ENCODE assay signal across 9 cellular contexts in genomic region chr6:33296797-33297405, GRCh38. TPM values are rescaled to one million over a fixed set of nuclear protein-coding genes. Genes with fewer than 3 reads are reported as not detected.
DNase-seq lines count a peak whose midpoint lies in the region; ATAC-seq, FAIRE-seq and TF ChIP-seq lines count a peak whose summit lies in the region.
"Had no signal": no experiment of that assay in that cellular context is flagged by ENCODE, and none has a peak within 500 bp of the region (broad histone marks: within the 10 kb centered on the region; RNA-seq: fewer than 3 reads in every experiment).

No MANE protein-coding gene starts in this region.

- 65% methylated on average over 9 of the region's 12 CpGs for WGBS in HepG2 (ENCODE audit: low lambda C conversion rate)

- TF ChIP-seq RAD21 in HepG2 (CRISPR knock-in tag; IDR thresholded peaks at IDR 0.05): no peak

- TF ChIP-seq CTCF in astrocyte of the cerebellum (IDR thresholded peaks at IDR 0.05; ENCODE audit: low read depth, low read length, missing control alignments): no peak
- TF ChIP-seq CTCF in HepG2 (CRISPR knock-in tag; IDR thresholded peaks at IDR 0.05): no peak

- H3K4me1 ChIP-seq in HepG2 (ENCODE audit: insufficient read depth, low read length): peaks cover 27% of the 10 kb centered on the region

- in situ Hi-C loops in astrocyte of the cerebellum (cut with HindIII; ENCODE audit: low sequenced_read_pairs) (no loop called here), HepG2 (cut with HindIII; ENCODE audit: extremely low pct_ligation_motif_present, low pct_unique_long_range_greater_than_20kb) (loop anchor here (5.0 to 25.0 kb wide), 2 partner anchors 95 to 115 kb away; partner anchors contain the start of genes CUTA, HSD17B8, PHF1 and RXRB)

- no peak overlapping the region for H2AFZ ChIP-seq in HepG2 (ENCODE audit: low read length)

- H3K4me2 ChIP-seq in HepG2 (ENCODE audit: low read depth, low read length): peak overlapping the region; percentile 92

- no peak for ATAC-seq in HepG2
- no peak for ATAC-seq in GM18519 (IDR thresholded peaks at IDR 0.05; ENCODE audit: low FRiP score, unreplicated experiment)

- no peak for DNase-seq in T-helper 2 cell treated with Interferon-gamma antibody and Interleukin-4, amounts not matched to agents 5 μg/mL and 100 μg/mL, for 36 hours (ENCODE audit: low spot score)
- DNase-seq in T-helper 2 cell (no peak), astrocyte of the cerebellum (ENCODE audit: low read depth) (no peak), HepG2 (ENCODE audit: low spot score) (no peak), NCI-H82 (lab: John Stamatoyannopoulos, UW) (no peak), mesenteric fat pad (ENCODE audit: low spot score) (no peak)
- DNase-seq: ACHN had no signal

- intact Hi-C loops in HepG2 (cut with micrococcal nuclease; ENCODE audit: unreplicated experiment): no loop called here

- peak overlapping the region; percentile 58 for H3K9ac ChIP-seq in HepG2 (ENCODE audit: insufficient read depth, low read depth, low read length)

- H3K27me3 ChIP-seq in HepG2 (ENCODE audit: control insufficient read depth in 1 of 2, insufficient read depth in 2 of 2, low read length in 2 of 2): no peaks in the 10 kb centered on the region; a peak in 1 of 5 replicates

- POLR2A ChIA-PET in HepG2 (lab: Yijun Ruan, JAX): interaction anchor here (1.3 to 3.3 kb wide), 11 partner anchors 8 to 325 kb away, joined by 3 to 40 read pairs (median 8); partner anchors contain the start of genes B3GALT4, HSD17B8, PFDN6 and RPS18

- H3K27ac ChIP-seq in HepG2 (ENCODE audit: extremely low read length, insufficient read depth, low read length): peak overlapping the region; percentile 93
- peak overlapping the region; percentile 20 for H3K27ac ChIP-seq in temporal lobe (ENCODE audit: low read depth, low read length)

- peak overlapping the region; percentile 11 for H3K27ac Mint-ChIP-seq in T-helper 2 cell treated with Interferon-gamma antibody and Interleukin-4, amounts not matched to agents 5 μg/mL and 100 μg/mL, for 36 hours

- no peaks in the 10 kb centered on the region for H3K9me3 Mint-ChIP-seq in T-helper 2 cell treated with Interferon-gamma antibody and Interleukin-4, amounts not matched to agents 5 μg/mL and 100 μg/mL, for 36 hours

- peaks cover 17% of the 10 kb centered on the region for H3K4me1 Mint-ChIP-seq in T-helper 2 cell treated with Interferon-gamma antibody and Interleukin-4, amounts not matched to agents 5 μg/mL and 100 μg/mL, for 36 hours (ENCODE audit: low read depth)

- peak overlapping the region; percentile 73 for H3K4me3 ChIP-seq in astrocyte of the cerebellum (ENCODE audit: low read depth, low read length)
- peak overlapping the region; percentile 75 to 88 (median 79) for H3K4me3 ChIP-seq in HepG2 (replicated peaks in 1 of 3; ENCODE audit: insufficient read depth in 1 of 3, low read depth in 2 of 3, low read length in 3 of 3)

- CTCF ChIA-PET in HepG2 (lab: Yijun Ruan, JAX; ENCODE audit: low intra/inter-chr PET ratio, low total read pairs): interaction anchor here (1.2 kb wide), 1 partner anchor 94 kb away, joined by 3 read pairs; the partner anchor contains the start of gene KIFC1

- peaks cover 3% of the 10 kb centered on the region for H3K27me3 Mint-ChIP-seq in T-helper 2 cell treated with Interferon-gamma antibody and Interleukin-4, amounts not matched to agents 5 μg/mL and 100 μg/mL, for 36 hours (ENCODE audit: low read depth)

- TF ChIP-seq POLR2A in HepG2 (IDR thresholded peaks at IDR 0.05; ENCODE audit: insufficient read depth in 1 of 2, low read depth in 2 of 2, low read length in 2 of 2): no peak

- H3K36me3 ChIP-seq in HepG2 (replicated peaks in 1 of 2; ENCODE audit: control insufficient read depth in 1 of 2, insufficient read depth in 2 of 2, low read length in 2 of 2): peaks cover 8 to 18% of the 10 kb centered on the region in 2 experiments; a peak in 4 of 5 replicates

- H4K20me1 ChIP-seq in HepG2 (ENCODE audit: insufficient read depth, low read length): no peaks in the 10 kb centered on the region

- H3K36me3 Mint-ChIP-seq in T-helper 2 cell treated with Interferon-gamma antibody and Interleukin-4, amounts not matched to agents 5 μg/mL and 100 μg/mL, for 36 hours (ENCODE audit: low read depth): peaks cover 38% of the 10 kb centered on the region

- TF ChIP-seq EP300 in HepG2 (IDR thresholded peaks at IDR 0.05; ENCODE audit: low read depth in 2 of 2, low read length in 2 of 2) (no peak), HepG2 (CRISPR knock-in tag; IDR thresholded peaks at IDR 0.05; ENCODE audit: borderline replicate concordance) (no peak)

- peaks cover 11% of the 10 kb centered on the region for H3K79me2 ChIP-seq in HepG2 (ENCODE audit: insufficient read depth, low read length)

- peak overlapping the region; percentile 97 for H3K4me3 Mint-ChIP-seq in T-helper 2 cell treated with Interferon-gamma antibody and Interleukin-4, amounts not matched to agents 5 μg/mL and 100 μg/mL, for 36 hours

- no TSS peak for BruUV-seq in HepG2 (replicated peaks; lab: Mats Ljungman, UMichigan)

- no peak for FAIRE-seq in HepG2 (lab: Jason Lieb, UNC)

- H3K9me3 ChIP-seq in HepG2 (ENCODE audit: low read length): no peaks in the 10 kb centered on the region

RNA-seq across cellular contexts. Expression of gene RGL2, which starts 1.8 kb away (rescaled TPM):
- total RNA-seq in HepG2 (2016; rRNA removed; fragmentation: Illumina TruSeq; extraction: Trizol): 16.5 and 22.9 TPM in 2 replicates
- total RNA-seq in HepG2 (2016; cell fraction: cytosol; rRNA removed; fragmentation: Illumina TruSeq; extraction: Trizol; ENCODE audit: low read depth): 5.6 and 5.8 TPM in 2 replicates
- 14.4 and 22.0 TPM in 2 replicates for total RNA-seq in HepG2 (2016; cell fraction: insoluble cytoplasmic fraction; rRNA removed; fragmentation: Illumina TruSeq; extraction: Trizol)
- total RNA-seq in HepG2 (2016; cell fraction: membrane; rRNA removed; fragmentation: Illumina TruSeq; extraction: Trizol): 14.1 and 14.8 TPM in 2 replicates
- total RNA-seq in HepG2 (2016; cell fraction: nucleus; rRNA removed; fragmentation: Illumina TruSeq; extraction: Trizol): 21.1 and 24.8 TPM in 2 replicates
- 47.4 and 55.8 TPM in 2 replicates for polyA plus RNA-seq in HepG2 (2011; rRNA removed)
- polyA plus RNA-seq in HepG2 (2011; cell fraction: cytosol; rRNA removed): 24.1 and 32.5 TPM in 2 replicates
- 260 and 280 TPM in 2 replicates for polyA plus RNA-seq in HepG2 (2011; cell fraction: nucleus; rRNA removed)
- 33.1 and 35.4 TPM in 2 replicates for polyA plus RNA-seq in HepG2 (2012)
- 4.2 and 4.6 TPM in 2 replicates for polyA plus RNA-seq in HepG2 (2016; cell fraction: cytosol; fragmentation: Illumina TruSeq; extraction: Trizol; ENCODE audit: low read depth)
- 12.1 and 14.6 TPM in 2 replicates for polyA plus RNA-seq in HepG2 (2016; cell fraction: insoluble cytoplasmic fraction; fragmentation: Illumina TruSeq; extraction: Trizol; ENCODE audit: low read depth)
- polyA plus RNA-seq in HepG2 (2016; cell fraction: membrane; fragmentation: Illumina TruSeq; extraction: Trizol; ENCODE audit: low read depth): 9.4 and 10.4 TPM in 2 replicates
- 53.5 and 54.5 TPM in 2 replicates for polyA plus RNA-seq in HepG2 (2016; cell fraction: nucleus; fragmentation: Illumina TruSeq; extraction: Trizol; ENCODE audit: insufficient read depth, low read depth)
- 47.5 and 84.0 TPM in 2 replicates for polyA minus RNA-seq in HepG2 (2011; rRNA and poly(A)+ RNA removed; ENCODE audit: low replicate concordance)
- 16.0 and 18.0 TPM in 2 replicates for polyA minus RNA-seq in HepG2 (2011; cell fraction: cytosol; rRNA and poly(A)+ RNA removed)
- polyA minus RNA-seq in HepG2 (2011; cell fraction: nucleus; rRNA and poly(A)+ RNA removed): 45.7 and 51.1 TPM in 2 replicates
- total RNA-seq in temporal lobe: 19.2 TPM
- total RNA-seq in mesenteric fat pad: 56.2 TPM

RNA-seq across cellular contexts. Expression of gene PFDN6, which starts 7.5 kb away (rescaled TPM):
- total RNA-seq in HepG2 (2016; rRNA removed; fragmentation: Illumina TruSeq; extraction: Trizol) (87.0 and 118 TPM in 2 replicates), temporal lobe (14.3 TPM), mesenteric fat pad (34.8 TPM)
- total RNA-seq in HepG2 (2016; cell fraction: cytosol; rRNA removed; fragmentation: Illumina TruSeq; extraction: Trizol; ENCODE audit: low read depth): 21.9 and 25.1 TPM in 2 replicates
- total RNA-seq in HepG2 (2016; cell fraction: insoluble cytoplasmic fraction; rRNA removed; fragmentation: Illumina TruSeq; extraction: Trizol): 97.0 and 123 TPM in 2 replicates
- total RNA-seq in HepG2 (2016; cell fraction: membrane; rRNA removed; fragmentation: Illumina TruSeq; extraction: Trizol): 19.5 and 24.7 TPM in 2 replicates
- total RNA-seq in HepG2 (2016; cell fraction: nucleus; rRNA removed; fragmentation: Illumina TruSeq; extraction: Trizol): 35.5 and 41.4 TPM in 2 replicates
- polyA plus RNA-seq in HepG2 (2011; rRNA removed): 75.5 and 92.2 TPM in 2 replicates
- polyA plus RNA-seq in HepG2 (2011; cell fraction: cytosol; rRNA removed): 41.4 and 48.4 TPM in 2 replicates
- polyA plus RNA-seq in HepG2 (2011; cell fraction: nucleus; rRNA removed): 65.1 and 96.7 TPM in 2 replicates
- 78.6 and 94.5 TPM in 2 replicates for polyA plus RNA-seq in HepG2 (2012)
- polyA plus RNA-seq in HepG2 (2016; cell fraction: cytosol; fragmentation: Illumina TruSeq; extraction: Trizol; ENCODE audit: low read depth): 20.6 and 21.5 TPM in 2 replicates
- polyA plus RNA-seq in HepG2 (2016; cell fraction: insoluble cytoplasmic fraction; fragmentation: Illumina TruSeq; extraction: Trizol; ENCODE audit: low read depth): 142 and 148 TPM in 2 replicates
- 20.0 and 22.3 TPM in 2 replicates for polyA plus RNA-seq in HepG2 (2016; cell fraction: membrane; fragmentation: Illumina TruSeq; extraction: Trizol; ENCODE audit: low read depth)
- 80.0 and 80.7 TPM in 2 replicates for polyA plus RNA-seq in HepG2 (2016; cell fraction: nucleus; fragmentation: Illumina TruSeq; extraction: Trizol; ENCODE audit: insufficient read depth, low read depth)
- 11.7 and 27.1 TPM in 2 replicates for polyA minus RNA-seq in HepG2 (2011; rRNA and poly(A)+ RNA removed; ENCODE audit: low replicate concordance)
- 14.2 and 19.7 TPM in 2 replicates for polyA minus RNA-seq in HepG2 (2011; cell fraction: cytosol; rRNA and poly(A)+ RNA removed)
- polyA minus RNA-seq in HepG2 (2011; cell fraction: nucleus; rRNA and poly(A)+ RNA removed): 28.1 and 34.1 TPM in 2 replicates

RNA-seq across cellular contexts. Expression of gene WDR46, which starts 7.9 kb away (rescaled TPM):
- total RNA-seq in HepG2 (2016; rRNA removed; fragmentation: Illumina TruSeq; extraction: Trizol) (99.9 and 105 TPM in 2 replicates), temporal lobe (32.7 TPM), mesenteric fat pad (48.9 TPM)
- 34.0 and 45.3 TPM in 2 replicates for total RNA-seq in HepG2 (2016; cell fraction: cytosol; rRNA removed; fragmentation: Illumina TruSeq; extraction: Trizol; ENCODE audit: low read depth)
- total RNA-seq in HepG2 (2016; cell fraction: insoluble cytoplasmic fraction; rRNA removed; fragmentation: Illumina TruSeq; extraction: Trizol): 93.2 and 108 TPM in 2 replicates
- 44.8 and 48.1 TPM in 2 replicates for total RNA-seq in HepG2 (2016; cell fraction: membrane; rRNA removed; fragmentation: Illumina TruSeq; extraction: Trizol)
- total RNA-seq in HepG2 (2016; cell fraction: nucleus; rRNA removed; fragmentation: Illumina TruSeq; extraction: Trizol): 67.1 and 84.6 TPM in 2 replicates
- 47.4 and 54.6 TPM in 2 replicates for polyA plus RNA-seq in HepG2 (2011; rRNA removed)
- 33.7 and 44.0 TPM in 2 replicates for polyA plus RNA-seq in HepG2 (2011; cell fraction: cytosol; rRNA removed)
- polyA plus RNA-seq in HepG2 (2011; cell fraction: nucleus; rRNA removed): 100 and 101 TPM in 2 replicates
- polyA plus RNA-seq in HepG2 (2012): 40.9 and 53.3 TPM in 2 replicates
- 30.0 and 32.0 TPM in 2 replicates for polyA plus RNA-seq in HepG2 (2016; cell fraction: cytosol; fragmentation: Illumina TruSeq; extraction: Trizol; ENCODE audit: low read depth)
- polyA plus RNA-seq in HepG2 (2016; cell fraction: insoluble cytoplasmic fraction; fragmentation: Illumina TruSeq; extraction: Trizol; ENCODE audit: low read depth): 82.3 and 87.5 TPM in 2 replicates
- polyA plus RNA-seq in HepG2 (2016; cell fraction: membrane; fragmentation: Illumina TruSeq; extraction: Trizol; ENCODE audit: low read depth): 32.2 and 32.4 TPM in 2 replicates
- 115 and 128 TPM in 2 replicates for polyA plus RNA-seq in HepG2 (2016; cell fraction: nucleus; fragmentation: Illumina TruSeq; extraction: Trizol; ENCODE audit: insufficient read depth, low read depth)
- 106 and 108 TPM in 2 replicates for polyA minus RNA-seq in HepG2 (2011; rRNA and poly(A)+ RNA removed; ENCODE audit: low replicate concordance)
- polyA minus RNA-seq in HepG2 (2011; cell fraction: cytosol; rRNA and poly(A)+ RNA removed): 39.5 and 44.8 TPM in 2 replicates
- polyA minus RNA-seq in HepG2 (2011; cell fraction: nucleus; rRNA and poly(A)+ RNA removed): 38.6 and 63.3 TPM in 2 replicates

RNA-seq across cellular contexts. Expression of gene TAPBP, which starts 17.0 kb away (rescaled TPM):
- total RNA-seq in HepG2 (2016; rRNA removed; fragmentation: Illumina TruSeq; extraction: Trizol): 16.4 and 32.3 TPM in 2 replicates
- 3.4 and 4.1 TPM in 2 replicates for total RNA-seq in HepG2 (2016; cell fraction: cytosol; rRNA removed; fragmentation: Illumina TruSeq; extraction: Trizol; ENCODE audit: low read depth)
- 13.6 and 35.0 TPM in 2 replicates for total RNA-seq in HepG2 (2016; cell fraction: insoluble cytoplasmic fraction; rRNA removed; fragmentation: Illumina TruSeq; extraction: Trizol)
- 11.4 and 11.8 TPM in 2 replicates for total RNA-seq in HepG2 (2016; cell fraction: membrane; rRNA removed; fragmentation: Illumina TruSeq; extraction: Trizol)
- 44.6 and 52.1 TPM in 2 replicates for total RNA-seq in HepG2 (2016; cell fraction: nucleus; rRNA removed; fragmentation: Illumina TruSeq; extraction: Trizol)
- polyA plus RNA-seq in HepG2 (2011; rRNA removed): 27.4 and 34.1 TPM in 2 replicates
- polyA plus RNA-seq in HepG2 (2011; cell fraction: cytosol; rRNA removed): 14.8 and 18.3 TPM in 2 replicates
- polyA plus RNA-seq in HepG2 (2011; cell fraction: nucleus; rRNA removed): 62.2 and 64.2 TPM in 2 replicates
- polyA plus RNA-seq in HepG2 (2012): 21.4 and 27.7 TPM in 2 replicates
- polyA plus RNA-seq in HepG2 (2016; cell fraction: cytosol; fragmentation: Illumina TruSeq; extraction: Trizol; ENCODE audit: low read depth): 3.1 and 3.4 TPM in 2 replicates
- 15.2 and 22.3 TPM in 2 replicates for polyA plus RNA-seq in HepG2 (2016; cell fraction: insoluble cytoplasmic fraction; fragmentation: Illumina TruSeq; extraction: Trizol; ENCODE audit: low read depth)
- polyA plus RNA-seq in HepG2 (2016; cell fraction: membrane; fragmentation: Illumina TruSeq; extraction: Trizol; ENCODE audit: low read depth): 9.3 and 9.6 TPM in 2 replicates
- 88.3 and 92.5 TPM in 2 replicates for polyA plus RNA-seq in HepG2 (2016; cell fraction: nucleus; fragmentation: Illumina TruSeq; extraction: Trizol; ENCODE audit: insufficient read depth, low read depth)
- 44.2 and 51.1 TPM in 2 replicates for polyA minus RNA-seq in HepG2 (2011; rRNA and poly(A)+ RNA removed; ENCODE audit: low replicate concordance)
- polyA minus RNA-seq in HepG2 (2011; cell fraction: cytosol; rRNA and poly(A)+ RNA removed): 23.7 and 33.9 TPM in 2 replicates
- 18.7 and 22.5 TPM in 2 replicates for polyA minus RNA-seq in HepG2 (2011; cell fraction: nucleus; rRNA and poly(A)+ RNA removed)
- total RNA-seq in temporal lobe: 17.5 TPM
- 77.9 TPM for total RNA-seq in mesenteric fat pad

RNA-seq across cellular contexts. Expression of gene B3GALT4, which starts 20.0 kb away (rescaled TPM):
- total RNA-seq in HepG2 (2016; rRNA removed; fragmentation: Illumina TruSeq; extraction: Trizol) (0.27 TPM in 1 of 2 replicates, not detected in the other), temporal lobe (4.2 TPM), mesenteric fat pad (10.7 TPM)
- total RNA-seq in HepG2 (2016; cell fraction: cytosol; rRNA removed; fragmentation: Illumina TruSeq; extraction: Trizol; ENCODE audit: low read depth): not detected in 2 replicates
- total RNA-seq in HepG2 (2016; cell fraction: insoluble cytoplasmic fraction; rRNA removed; fragmentation: Illumina TruSeq; extraction: Trizol): 0.19 TPM in 1 of 2 replicates, not detected in the other
- total RNA-seq in HepG2 (2016; cell fraction: membrane; rRNA removed; fragmentation: Illumina TruSeq; extraction: Trizol): not detected in 2 replicates
- total RNA-seq in HepG2 (2016; cell fraction: nucleus; rRNA removed; fragmentation: Illumina TruSeq; extraction: Trizol): 0.37 and 0.56 TPM in 2 replicates
- polyA plus RNA-seq in HepG2 (2011; rRNA removed): 0.04 TPM in 1 of 2 replicates, not detected in the other
- polyA plus RNA-seq in HepG2 (2011; cell fraction: cytosol; rRNA removed): not detected in 2 replicates
- polyA plus RNA-seq in HepG2 (2011; cell fraction: nucleus; rRNA removed): 0.26 and 0.31 TPM in 2 replicates
- polyA plus RNA-seq in HepG2 (2012): 0.27 TPM in 1 of 2 replicates, not detected in the other
- polyA plus RNA-seq in HepG2 (2016; cell fraction: cytosol; fragmentation: Illumina TruSeq; extraction: Trizol; ENCODE audit: low read depth): not detected in 2 replicates
- not detected in 2 replicates for polyA plus RNA-seq in HepG2 (2016; cell fraction: insoluble cytoplasmic fraction; fragmentation: Illumina TruSeq; extraction: Trizol; ENCODE audit: low read depth)
- not detected in 2 replicates for polyA plus RNA-seq in HepG2 (2016; cell fraction: membrane; fragmentation: Illumina TruSeq; extraction: Trizol; ENCODE audit: low read depth)
- not detected in 2 replicates for polyA plus RNA-seq in HepG2 (2016; cell fraction: nucleus; fragmentation: Illumina TruSeq; extraction: Trizol; ENCODE audit: insufficient read depth, low read depth)
- polyA minus RNA-seq in HepG2 (2011; rRNA and poly(A)+ RNA removed; ENCODE audit: low replicate concordance): 0.46 and 1.4 TPM in 2 replicates
- not detected in 2 replicates for polyA minus RNA-seq in HepG2 (2011; cell fraction: cytosol; rRNA and poly(A)+ RNA removed)
- polyA minus RNA-seq in HepG2 (2011; cell fraction: nucleus; rRNA and poly(A)+ RNA removed): 2.2 and 2.6 TPM in 2 replicates
